18 cellular contexts compared by ENCODE assay signal in the genomic region with DNA sequence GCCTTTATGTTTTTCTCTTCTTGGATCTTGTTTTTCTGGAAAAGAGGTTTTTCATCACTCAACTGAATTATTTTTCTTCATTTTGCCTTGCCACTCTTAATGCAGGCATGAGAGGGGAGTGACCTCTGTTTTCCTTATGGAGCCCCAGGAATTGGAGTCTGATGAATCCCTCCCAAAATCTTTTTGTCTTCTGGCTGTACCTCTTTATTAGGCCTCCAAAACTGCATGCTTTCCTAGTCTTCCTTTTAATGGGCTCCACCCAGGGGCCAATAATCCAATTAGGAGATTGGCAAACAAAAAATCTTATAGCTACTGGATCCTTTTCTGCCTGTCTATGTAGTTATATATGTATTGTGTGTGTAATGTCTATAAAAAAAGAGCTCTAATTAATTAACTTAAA.
"Had no signal": no experiment of that assay in that cellular context is flagged by ENCODE, and none has a peak within 500 bp of the region (broad histone marks: within the 10 kb centered on the region; RNA-seq: fewer than 3 reads in every experiment).

No MANE protein-coding gene starts in this region.

- H3K4me1 ChIP-seq: left lung had no signal

- ATAC-seq: left lung; mucosa of descending colon; naive thymus-derived CD8-positive, alpha-beta T cell; stimulated activated memory B cell treated with anti-CD40 and anti-IgM and Interleukin-4, amounts not matched to agents 10 μg/mL and 1 μg/mL and 100 μg/mL, for 72 hours; WTC11 had no signal

- H3K36me3 ChIP-seq: cardiac muscle cell, left lung, neutrophil had no signal

- H3K27ac ChIP-seq: cardiac muscle cell, left lung, neutrophil had no signal

- H3K27me3 ChIP-seq: cardiac muscle cell, left lung, neutrophil had no signal

- FAIRE-seq: astrocyte, colon, endometrium, keratinocyte had no signal

- DNase-seq: activated CD4-positive, alpha-beta memory T cell treated with anti-CD3 and anti-CD28 coated beads, Interleukin-2, amount 10 ng/mL, durations not matched to agents 7 days and 5 days; activated CD4-positive, alpha-beta T cell treated with anti-CD3 and anti-CD28 coated beads for 4 hours; activated naive CD4-positive, alpha-beta T cell treated with anti-CD3 and anti-CD28 coated beads, Interleukin-2, amount 50 U/mL, for 16 hours; activated T-cell treated with anti-CD3 and anti-CD28 coated beads, Interleukin-2, amount 50 U/mL, for 24 hours; left lung; mammary epithelial cell; mucosa of descending colon; posterior cingulate gyrus; stimulated activated CD4-positive, alpha-beta T cell treated with anti-CD3 and anti-CD28 coated beads, Interleukin-2, amount 100 ng/mL, for 48 hours had no signal

- H3K4me3 ChIP-seq: cardiac muscle cell, left lung, mucosa of descending colon had no signal
